In the genomic region with DNA sequence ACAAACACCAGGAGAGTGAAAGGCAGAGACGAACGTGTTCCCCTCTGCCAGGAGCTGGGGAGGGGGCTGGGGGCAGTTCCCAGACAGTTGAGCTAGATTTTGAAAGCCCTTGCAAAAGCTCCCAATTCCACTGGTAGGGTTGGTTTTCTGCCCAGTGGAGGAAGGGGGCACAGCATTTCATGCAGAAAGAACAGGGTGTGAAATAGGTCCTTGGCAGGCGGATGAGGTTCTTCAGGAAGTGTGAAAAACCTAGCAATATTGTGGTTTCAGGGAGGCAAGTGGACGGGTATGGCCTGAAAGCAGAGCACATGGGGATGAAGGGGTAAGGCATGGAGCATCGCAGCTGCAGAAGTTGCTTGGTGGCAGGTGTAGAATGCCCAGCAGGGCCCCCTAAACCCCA, we compare ENCODE assay signal across 21 cellular contexts.
"Had no signal": no experiment of that assay in that cellular context is flagged by ENCODE, and none has a peak within 500 bp of the region (broad histone marks: within the 10 kb centered on the region; RNA-seq: fewer than 3 reads in every experiment).

No MANE protein-coding gene starts in this region.

- DNase-seq: dermis blood vessel endothelial cell; effector memory CD4-positive, alpha-beta T cell; foreskin keratinocyte; glutamatergic neuron; heart right ventricle; left cardiac atrium; left lung; lower lobe of right lung; mucosa of descending colon; naive B cell; nephron progenitor cell; retina; right lobe of liver; small intestine; stimulated activated CD4-positive, alpha-beta T cell treated with anti-CD3 and anti-CD28 coated beads, Interleukin-15, amount 100 ng/mL, for 24 hours; stimulated activated CD4-positive, alpha-beta T cell treated with anti-CD3 and anti-CD28 coated beads, Interleukin-2, amount 100 ng/mL, for 48 hours; stimulated activated naive B cell treated with anti-CD40 and anti-IgM and Interleukin-4, amounts not matched to agents 10 μg/mL and 1 μg/mL and 100 μg/mL, for 72 hours; upper lobe of left lung had no signal

- H3K9me3 Mint-ChIP-seq: memory B cell; nephron progenitor cell; stimulated activated naive CD8-positive, alpha-beta T cell treated with anti-CD3 and anti-CD28 coated beads, Interleukin-15, Interleukin-2, amounts not matched to agents 100 ng/mL and 50 ng/mL, for 24 hours had no signal

- H3K27ac Mint-ChIP-seq: memory B cell; nephron progenitor cell; stimulated activated naive B cell treated with anti-CD40 and anti-IgM and Interleukin-4, amounts not matched to agents 10 μg/mL and 1 μg/mL and 100 μg/mL, for 72 hours; stimulated activated naive CD8-positive, alpha-beta T cell treated with anti-CD3 and anti-CD28 coated beads, Interleukin-15, Interleukin-2, amounts not matched to agents 100 ng/mL and 50 ng/mL, for 24 hours had no signal

- H3K4me3 Mint-ChIP-seq: memory B cell; nephron progenitor cell; stimulated activated naive B cell treated with anti-CD40 and anti-IgM and Interleukin-4, amounts not matched to agents 10 μg/mL and 1 μg/mL and 100 μg/mL, for 72 hours; stimulated activated naive CD8-positive, alpha-beta T cell treated with anti-CD3 and anti-CD28 coated beads, Interleukin-15, Interleukin-2, amounts not matched to agents 100 ng/mL and 50 ng/mL, for 24 hours had no signal

- H3K36me3 Mint-ChIP-seq: memory B cell; naive B cell; stimulated activated naive B cell treated with anti-CD40 and anti-IgM and Interleukin-4, amounts not matched to agents 10 μg/mL and 1 μg/mL and 100 μg/mL, for 72 hours had no signal

- H3K4me1 Mint-ChIP-seq: memory B cell; naive B cell; nephron progenitor cell; stimulated activated naive B cell treated with anti-CD40 and anti-IgM and Interleukin-4, amounts not matched to agents 10 μg/mL and 1 μg/mL and 100 μg/mL, for 72 hours had no signal

- ATAC-seq: foreskin keratinocyte; gastroesophageal sphincter; heart right ventricle; left cardiac atrium; left lung; lower lobe of right lung; mucosa of descending colon; right lobe of liver; stimulated activated naive B cell treated with anti-CD40 and anti-IgM and Interleukin-4, amounts not matched to agents 10 μg/mL and 1 μg/mL and 100 μg/mL, for 72 hours had no signal
